21 cellular contexts compared by ENCODE assay signal in the genomic region with DNA sequence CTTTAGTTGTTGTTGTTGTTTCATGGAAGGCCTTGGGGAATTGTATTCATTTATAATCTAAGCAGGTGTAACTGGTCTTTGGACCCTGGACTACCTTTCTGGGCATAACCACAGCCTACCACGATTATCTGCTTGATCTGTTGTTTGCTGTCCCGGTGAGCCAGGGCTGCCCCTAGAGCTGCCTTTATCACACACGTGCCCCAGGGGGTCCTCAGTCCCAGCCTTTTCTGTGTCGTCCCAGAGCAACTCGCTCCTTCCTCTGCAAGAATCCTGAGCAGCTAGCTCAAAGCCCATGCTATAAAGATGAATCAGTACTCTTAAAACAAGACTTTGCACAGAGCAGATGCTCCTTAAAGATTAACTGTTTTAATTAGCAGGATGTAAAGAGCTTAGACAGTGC.
"Had no signal": no experiment of that assay in that cellular context is flagged by ENCODE, and none has a peak within 500 bp of the region (broad histone marks: within the 10 kb centered on the region; RNA-seq: fewer than 3 reads in every experiment).

No MANE protein-coding gene starts in this region.

- H3K27me3 ChIP-seq: heart right ventricle, neutrophil, right atrium auricular region, stomach, transverse colon had no signal

- H3K9me3 ChIP-seq: neutrophil, right atrium auricular region, thoracic aorta, transverse colon had no signal

- H3K4me3 ChIP-seq: dorsolateral prefrontal cortex, heart right ventricle, left ventricle myocardium inferior, right atrium auricular region, stomach, thoracic aorta, transverse colon had no signal

- H3K4me3 Mint-ChIP-seq: immature natural killer cell; naive thymus-derived CD4-positive, alpha-beta T cell; nephron progenitor cell had no signal

- DNase-seq: cortex of kidney; dorsolateral prefrontal cortex; effector CD8-positive, alpha-beta T cell; heart right ventricle; hypothalamus; immature natural killer cell; kidney; left cardiac atrium; left ventricle myocardium inferior; naive thymus-derived CD4-positive, alpha-beta T cell; nephron progenitor cell; small intestine; stimulated activated CD4-positive, alpha-beta T cell treated with anti-CD3 and anti-CD28 coated beads, Interleukin-12 subunit alpha, Interleukin-12 subunit beta, amount 100 ng/mL, for 4 hours; stimulated activated naive CD4-positive, alpha-beta T cell; stomach; substantia nigra; transverse colon had no signal

- H3K27ac Mint-ChIP-seq: immature natural killer cell; naive thymus-derived CD4-positive, alpha-beta T cell; nephron progenitor cell had no signal

- H3K4me1 ChIP-seq: heart right ventricle, left ventricle myocardium inferior, right atrium auricular region, stomach, transverse colon had no signal

- H3K27ac ChIP-seq: dorsolateral prefrontal cortex, heart right ventricle, left ventricle myocardium inferior, neutrophil, right atrium auricular region, stomach, thoracic aorta, transverse colon had no signal

- H3K36me3 Mint-ChIP-seq: immature natural killer cell; naive thymus-derived CD4-positive, alpha-beta T cell had no signal

- ATAC-seq: esophagus mucosa; heart right ventricle; left cardiac atrium; naive thymus-derived CD4-positive, alpha-beta T cell had no signal

- H3K36me3 ChIP-seq: heart right ventricle, left ventricle myocardium inferior, neutrophil, right atrium auricular region, stomach, thoracic aorta, transverse colon had no signal

- H3K4me1 Mint-ChIP-seq: immature natural killer cell; naive thymus-derived CD4-positive, alpha-beta T cell; nephron progenitor cell had no signal
